Comparison of ENCODE assay signal across 1 cellular context in genomic region chr9:19154135-19154612, GRCh38.
TF ChIP-seq lines count a peak whose summit lies in the region.

No MANE protein-coding gene starts in this region.

TF ChIP-seq in K562, 482 proteins besides CTCF, POLR2A, EP300 and RAD21 (continued from another document and continues in another):
- TF ChIP-seq ZNF518B (CRISPR knock-in tag; IDR thresholded peaks at IDR 0.05), result no peak
- TF ChIP-seq TEAD1 (CRISPR knock-in tag; IDR thresholded peaks at IDR 0.05), result peak; percentile 82; a peak in 2 of 4 replicates
- peak; percentile 78 for TF ChIP-seq CREB1 (IDR thresholded peaks at IDR 0.05)
- peak; percentile 43; the same call in 1 of the 2 replicates for TF ChIP-seq CREB1 (CRISPR knock-in tag; IDR thresholded peaks at IDR 0.05)
- TF ChIP-seq ZNF766 (CRISPR knock-in tag; conservative IDR thresholded peaks at IDR 0.05), result peak; percentile 94
- no peak; the same call in 1 of the 2 replicates for TF ChIP-seq ZBED1 (IDR thresholded peaks at IDR 0.05)
- TF ChIP-seq HCFC1 (IDR thresholded peaks at IDR 0.05; ENCODE audit: low read depth, low read length), result peak; percentile 36; the same call in 1 of the 2 replicates
- no peak for TF ChIP-seq THAP12 (CRISPR knock-in tag; IDR thresholded peaks at IDR 0.05)
- no peak for TF ChIP-seq WHSC1 (IDR thresholded peaks at IDR 0.05; ENCODE audit: low read length)
- peak; percentile 96 for TF ChIP-seq EP400 (IDR thresholded peaks at IDR 0.05)
- peak; percentile 94 for TF ChIP-seq TCF3 (CRISPR knock-in tag; IDR thresholded peaks at IDR 0.05)
- TF ChIP-seq ARID1B (IDR thresholded peaks at IDR 0.05), result peak; percentile 96
- no peak for TF ChIP-seq FOXA1 (IDR thresholded peaks at IDR 0.05; ENCODE audit: borderline replicate concordance)
- TF ChIP-seq CHD2 (IDR thresholded peaks at IDR 0.05; ENCODE audit: low read depth, low read length), result no peak
- TF ChIP-seq ZBTB9 (CRISPR knock-in tag; IDR thresholded peaks at IDR 0.05), result 0 out of 2 replicates have a peak, but pooled peaks have one; percentile 70
- no peak for TF ChIP-seq LARP7 (IDR thresholded peaks at IDR 0.05)
- TF ChIP-seq ZNF589 (CRISPR knock-in tag; IDR thresholded peaks at IDR 0.05; ENCODE audit: low read depth), result peak; percentile 92
- TF ChIP-seq ZNF609 (CRISPR knock-in tag; IDR thresholded peaks at IDR 0.05; ENCODE audit: borderline replicate concordance), result 0 out of 2 replicates have a peak, but pooled peaks have one; percentile 28
- no peak for TF ChIP-seq ZNF212 (CRISPR knock-in tag; IDR thresholded peaks at IDR 0.05)
- peak in 1 of 3 experiments; percentile 68; a peak in 2 of 6 replicates for TF ChIP-seq ZBTB11 (CRISPR knock-in tag; IDR thresholded peaks at IDR 0.05)
- TF ChIP-seq FOSL1 (tag; conservative IDR thresholded peaks at IDR 0.05), result peak; percentile 98
- TF ChIP-seq ZNF583 (CRISPR knock-in tag; IDR thresholded peaks at IDR 0.05), result 0 out of 2 replicates have a peak, but pooled peaks have one; percentile 43
- TF ChIP-seq TEAD4 (IDR thresholded peaks at IDR 0.05; ENCODE audit: low read length), result peak; percentile 96
- TF ChIP-seq TEAD4 (CRISPR knock-in tag; IDR thresholded peaks at IDR 0.05; ENCODE audit: borderline replicate concordance), result no peak
- no peak for TF ChIP-seq CEBPZ (IDR thresholded peaks at IDR 0.05; ENCODE audit: borderline replicate concordance, low read depth, low read length)
- no peak for TF ChIP-seq ZNF77 (CRISPR knock-in tag; IDR thresholded peaks at IDR 0.05)
- TF ChIP-seq PHF20 (IDR thresholded peaks at IDR 0.05; ENCODE audit: partially characterized antibody), result peak; percentile 19
- TF ChIP-seq MTA3 (IDR thresholded peaks at IDR 0.05; ENCODE audit: borderline replicate concordance), result peak; percentile 89
- TF ChIP-seq EHMT2 (IDR thresholded peaks at IDR 0.05), result peak; percentile 79
- no peak for TF ChIP-seq NR0B1 (IDR thresholded peaks at IDR 0.05; ENCODE audit: partially characterized antibody)
- peak; percentile 49; the same call in 1 of the 2 replicates for TF ChIP-seq FOXP1 (CRISPR knock-in tag; IDR thresholded peaks at IDR 0.05)
- 0 out of 2 replicates have a peak, but pooled peaks have one; percentile 17 for TF ChIP-seq PHF21A (IDR thresholded peaks at IDR 0.05; ENCODE audit: borderline replicate concordance, low read depth)
- 0 out of 2 replicates have a peak, but pooled peaks have one; percentile 32 for TF ChIP-seq NKRF (IDR thresholded peaks at IDR 0.05; ENCODE audit: borderline replicate concordance)
- TF ChIP-seq RBM22 (IDR thresholded peaks at IDR 0.05; ENCODE audit: low read depth, low read length, poor library complexity, severe bottlenecking), result no peak
- peak in 1 of 2 experiments; percentile 74 for TF ChIP-seq NCOA2 (IDR thresholded peaks at IDR 0.05; ENCODE audit: partially characterized antibody in 2 of 2)
